8 cellular contexts compared by ENCODE assay signal in the genomic region with DNA sequence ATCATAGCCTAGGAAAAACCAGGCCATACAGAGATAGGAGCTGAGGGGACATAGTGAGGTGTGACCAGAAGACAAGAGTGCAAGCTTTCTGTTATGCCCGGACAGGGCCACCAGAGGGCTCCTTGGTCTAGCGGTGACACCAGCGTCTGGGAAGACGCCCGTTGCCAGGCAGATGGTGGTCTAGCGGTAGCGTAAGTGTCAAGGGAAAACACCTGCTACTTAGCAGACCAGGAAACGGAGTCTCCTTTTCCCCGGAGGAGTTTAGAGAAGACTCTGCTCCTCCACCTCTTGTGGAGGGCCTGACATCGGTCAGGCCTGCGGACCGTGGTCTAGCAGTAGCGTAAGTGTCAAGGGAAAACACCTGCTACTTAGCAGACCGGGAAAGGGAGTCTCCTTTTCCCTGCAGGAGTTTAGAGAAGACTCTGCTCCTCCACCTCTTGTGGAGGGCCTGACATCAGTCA. TPM values are rescaled to one million over a fixed set of nuclear protein-coding genes. Genes with fewer than 3 reads are reported as not detected.
DNase-seq lines count a peak whose midpoint lies in the region; ATAC-seq and TF ChIP-seq lines count a peak whose summit lies in the region.
"Not testable (repeated sequence)": the region's sequence is repeated elsewhere in the genome, so short reads cannot be mapped to it uniquely, and the experiment has no call there.

No MANE protein-coding gene starts in this region.

- H3K4me2 ChIP-seq in KMS-11 = peak overlapping the region; percentile 64
- not testable (repeated sequence) for H3K4me2 ChIP-seq in trophoblast cell (ENCODE audit: low read length)

- peaks cover 18% of the 10 kb centered on the region for H3K4me1 ChIP-seq in KMS-11 (ENCODE audit: low read depth, poor library complexity, severe bottlenecking)
- H3K4me1 ChIP-seq in right cardiac atrium (ENCODE audit: control insufficient read depth, insufficient read depth, low read length); trophoblast cell (ENCODE audit: control insufficient read depth in 1 of 2, insufficient read depth in 2 of 2, low read length in 2 of 2): not testable (repeated sequence)

- H3K4me3 Mint-ChIP-seq in brain = peak overlapping the region in 4 of 5 experiments; percentile 56 to 70 (median 62)

- H3K4me1 Mint-ChIP-seq in brain = peaks cover 16% of the 10 kb centered on the region

- H2BK12ac ChIP-seq in trophoblast cell (ENCODE audit: low read length) = not testable (repeated sequence)

- not testable (repeated sequence) for H3K27me3 ChIP-seq in KMS-11 (ENCODE audit: insufficient read depth, low read depth); right cardiac atrium (ENCODE audit: control insufficient read depth, insufficient read depth); trophoblast cell (ENCODE audit: insufficient read depth, low read length)

- H3K9me3 Mint-ChIP-seq in brain = not testable (repeated sequence)

- not testable (repeated sequence) for H3K9me3 ChIP-seq in right cardiac atrium (ENCODE audit: control insufficient read depth, low read length); trophoblast cell (ENCODE audit: insufficient read depth, low read depth, low read length)

- H3K9ac ChIP-seq in KMS-11; trophoblast cell (ENCODE audit: low read length): not testable (repeated sequence)

- H2AK5ac ChIP-seq in trophoblast cell (ENCODE audit: low read length) = not testable (repeated sequence)

- H2BK120ac ChIP-seq in trophoblast cell (ENCODE audit: insufficient read depth, low read length, poor library complexity) = not testable (repeated sequence)

- not testable (repeated sequence) for H3K4me3 ChIP-seq in KMS-11 (IDR thresholded peaks at IDR 0.05; ENCODE audit: insufficient read depth, low read depth, low read length); right cardiac atrium (ENCODE audit: low read length); trophoblast cell (ENCODE audit: low read depth, low read length)

- H4K8ac ChIP-seq in trophoblast cell (ENCODE audit: low read depth, low read length) = not testable (repeated sequence)

- peak overlapping the region in 4 of 5 experiments; percentile 35 to 78 (median 59) for H3K27ac Mint-ChIP-seq in brain

- H2AFZ ChIP-seq in KMS-11 (ENCODE audit: low read depth) = peak overlapping the region; percentile 69
- not testable (repeated sequence) for H2AFZ ChIP-seq in trophoblast cell (ENCODE audit: insufficient read depth, low read length, poor library complexity)

- H3K36me3 Mint-ChIP-seq in brain = not testable (repeated sequence)

- intact Hi-C loops in right cardiac atrium (cut with DNase I) = loop anchor here in 2 of 4 donors (2.0 to 10.0 kb wide), 3 partner anchors 112 to 281 kb away; no protein-coding TSS in a partner anchor

- not testable (repeated sequence) for ATAC-seq in right cardiac atrium

- not testable (repeated sequence) for H3K79me1 ChIP-seq in trophoblast cell (ENCODE audit: low read length)

- not testable (repeated sequence) for H2BK5ac ChIP-seq in trophoblast cell (ENCODE audit: low read depth, low read length, poor library complexity)

- peaks cover 42% of the 10 kb centered on the region for H3K27me3 Mint-ChIP-seq in brain

- DNase-seq in COR-L47 (lab: John Stamatoyannopoulos, UW) (peak; percentile 64), right cardiac atrium (peak; percentile 77 to 92 (median 88)), trophoblast cell (peak; percentile 71 to 76)
- DNase-seq in NK-92 treated with Interleukin-12 subunit alpha and Interleukin-12 subunit beta, amount 100 ng/mL, for 24 hours (lab: John Stamatoyannopoulos, UW) = peak; percentile 39
- DNase-seq in activated CD4-positive, alpha-beta T cell treated with anti-CD3 and anti-CD28 coated beads, Interleukin-2, amount 50 U/mL, for 4 hours = peak; percentile 71 to 74
- peak; percentile 60 to 74 for DNase-seq in stimulated activated CD8-positive, alpha-beta memory T cell treated with anti-CD3 and anti-CD28 coated beads, Interleukin-7, amount 100 ng/mL, for 48 hours (ENCODE audit: extremely low read depth in 1 of 2, low read depth in 1 of 2)

- H3K14ac ChIP-seq in trophoblast cell (ENCODE audit: low read length) = not testable (repeated sequence)

- not testable (repeated sequence) for H4K20me1 ChIP-seq in KMS-11 (ENCODE audit: insufficient read depth)

- H3K36me3 ChIP-seq in KMS-11 (ENCODE audit: insufficient read depth); trophoblast cell (ENCODE audit: control insufficient read depth in 1 of 2, insufficient read depth in 2 of 2, low read length in 2 of 2): not testable (repeated sequence)

- not testable (repeated sequence) for H3K27ac ChIP-seq in KMS-11; right cardiac atrium (ENCODE audit: low read length); trophoblast cell (ENCODE audit: low read depth, low read length)

- peak; percentile 64 for TF ChIP-seq CTCF in KMS-11 (conservative IDR thresholded peaks at IDR 0.05; ENCODE audit: low read depth, low read length)
- peak; percentile 83 to 85 for TF ChIP-seq CTCF in brain (conservative IDR thresholded peaks at IDR 0.05)

- H3K18ac ChIP-seq in trophoblast cell (ENCODE audit: low read length) = not testable (repeated sequence)

- H4K91ac ChIP-seq in trophoblast cell (ENCODE audit: low read depth, low read length) = not testable (repeated sequence)

- not testable (repeated sequence) for H3K79me2 ChIP-seq in KMS-11 (ENCODE audit: insufficient read depth, low read depth); trophoblast cell (ENCODE audit: control insufficient read depth, insufficient read depth, low read length, poor library complexity)

- WGBS in right cardiac atrium = 10% methylated on average over 14 of the region's 14 CpGs
- WGBS in trophoblast cell (ENCODE audit: extremely low coverage, insufficient coverage, insufficient read length) = no CpG with 5 or more reads among the region's 14 CpGs

- H3K4ac ChIP-seq in trophoblast cell (ENCODE audit: low read depth, low read length) = not testable (repeated sequence)

- H4K12ac ChIP-seq in trophoblast cell (ENCODE audit: low read depth, low read length) = not testable (repeated sequence)

- H3K23ac ChIP-seq in trophoblast cell (ENCODE audit: low read length) = not testable (repeated sequence)

RNA-seq across cellular contexts. Expression of a gene that starts 5.7 kb away (rescaled TPM):
- polyA plus RNA-seq in brain (ENCODE audit: insufficient read depth, low read depth, low replicate concordance) (93.3 TPM), right cardiac atrium (49.1 TPM)
- total RNA-seq in right cardiac atrium = 10 to 100 TPM; 49.0 to 57.2 (median 54.0) TPM
- polyA plus RNA-seq in trophoblast cell (2013) = 26.9 and 28.6 TPM in 2 replicates

RNA-seq across cellular contexts. Expression of a gene that starts 14.3 kb away (rescaled TPM):
- polyA plus RNA-seq in brain (ENCODE audit: insufficient read depth, low read depth, low replicate concordance) = 36.3 TPM
- total RNA-seq in right cardiac atrium = 10 to 100 TPM; 68.1 to 94.4 (median 76.4) TPM
- polyA plus RNA-seq in right cardiac atrium = 158 TPM
- polyA plus RNA-seq in trophoblast cell (2013) = 50.6 and 52.2 TPM in 2 replicates

RNA-seq across cellular contexts. Expression of a gene that starts 43.6 kb away (rescaled TPM):
- polyA plus RNA-seq in brain (ENCODE audit: insufficient read depth, low read depth, low replicate concordance) (83.9 TPM), right cardiac atrium (30.6 TPM)
- 10 to 100 TPM; 40.1 to 54.6 (median 40.9) TPM for total RNA-seq in right cardiac atrium
- 69.3 and 74.1 TPM in 2 replicates for polyA plus RNA-seq in trophoblast cell (2013)
